7 cellular contexts compared by ENCODE assay signal in genomic region chr1:79845951-79846350, GRCh38.
"Had no signal": no experiment of that assay in that cellular context is flagged by ENCODE, and none has a peak within 500 bp of the region (broad histone marks: within the 10 kb centered on the region; RNA-seq: fewer than 3 reads in every experiment).

No MANE protein-coding gene starts in this region.

- DNase-seq: activated CD4-positive, alpha-beta T cell treated with anti-CD3 and anti-CD28 coated beads, Interleukin-2, amount 10 ng/mL, durations not matched to agents 24 days and 14 days; activated naive CD4-positive, alpha-beta T cell; endodermal cell; stimulated activated CD4-positive, alpha-beta T cell treated with anti-CD3 and anti-CD28 coated beads, Interleukin-4, amount 100 ng/mL, for 4 hours; stimulated activated naive CD8-positive, alpha-beta T cell treated with anti-CD3 and anti-CD28 coated beads, Interleukin-15, amount 100 ng/mL, for 72 hours had no signal

- H3K36me3 ChIP-seq: thoracic aorta had no signal

- ATAC-seq: stimulated activated naive CD8-positive, alpha-beta T cell treated with anti-CD3 and anti-CD28 coated beads, Interleukin-15, amount 100 ng/mL, for 72 hours had no signal

- H3K4me3 ChIP-seq: skin epidermis, thoracic aorta had no signal

- H3K27ac ChIP-seq: skin epidermis, thoracic aorta had no signal

- H3K9me3 ChIP-seq: thoracic aorta had no signal
